ENCODE assay signal across 8 cellular contexts in genomic region chr1:181485276-181486097, GRCh38. TPM values are rescaled to one million over a fixed set of nuclear protein-coding genes. Genes with fewer than 3 reads are reported as not detected.
DNase-seq lines count a peak whose midpoint lies in the region; ATAC-seq and TF ChIP-seq lines count a peak whose summit lies in the region.

No MANE protein-coding gene starts in this region.

- H3K36me3 Mint-ChIP-seq in brain = peaks cover 1% of the 10 kb centered on the region
- no peaks in the 10 kb centered on the region for H3K36me3 Mint-ChIP-seq in immature natural killer cell

- H3K27me3 ChIP-seq in HUES6 (ENCODE audit: control insufficient read depth, insufficient read depth, low read length) = peaks cover 100% of the 10 kb centered on the region

- no peaks in the 10 kb centered on the region for H3K9me3 ChIP-seq in HUES6 (ENCODE audit: control insufficient read depth, insufficient read depth, low read depth, low read length)

- H3K9me3 Mint-ChIP-seq in brain (peaks cover 0 to 10% (median 3%) of the 10 kb centered on the region in 5 experiments), immature natural killer cell (peaks cover 0 to 11% (median 0%) of the 10 kb centered on the region in 6 donors)

- peak; percentile 81 for DNase-seq in DMS79 (lab: John Stamatoyannopoulos, UW)
- peak; percentile 62 for DNase-seq in occipital lobe (lab: John Stamatoyannopoulos, UW)
- no peak for DNase-seq in effector CD4-positive, alpha-beta T cell
- no peak for DNase-seq in immature natural killer cell
- no peak for DNase-seq in SHP77 treated with DMSO at 0.1 percent for 48 hours (lab: John Stamatoyannopoulos, UW)

- ATAC-seq in GM19438 (IDR thresholded peaks at IDR 0.05; ENCODE audit: low read depth, unreplicated experiment) = peak; percentile 47

- H3K4me3 Mint-ChIP-seq in brain = peak overlapping the region; percentile 84 to 97 (median 94)
- H3K4me3 Mint-ChIP-seq in immature natural killer cell = no peak overlapping the region

- H3K4me3 ChIP-seq in HUES6 (ENCODE audit: low read depth, low read length) = peak overlapping the region; percentile 48

- H3K27ac Mint-ChIP-seq in brain = peak overlapping the region; percentile 83 to 98 (median 95)
- no peak overlapping the region for H3K27ac Mint-ChIP-seq in immature natural killer cell

- no peak overlapping the region for H3K9ac ChIP-seq in HUES6 (ENCODE audit: low read length)

- H3K4me1 ChIP-seq in HUES6 (ENCODE audit: control insufficient read depth, insufficient read depth, low read length) = peaks cover 10% of the 10 kb centered on the region

- no peaks in the 10 kb centered on the region for H3K36me3 ChIP-seq in HUES6 (ENCODE audit: control insufficient read depth, insufficient read depth, low read length)

- H3K27me3 Mint-ChIP-seq in brain = peaks cover 43% of the 10 kb centered on the region
- H3K27me3 Mint-ChIP-seq in immature natural killer cell (ENCODE audit: low read depth in 3 of 3) = peaks cover 20 to 47% (median 29%) of the 10 kb centered on the region in 3 donors

- no peak for TF ChIP-seq CTCF in brain (conservative IDR thresholded peaks at IDR 0.05)

- H3K4me1 Mint-ChIP-seq in brain (peaks cover 76% of the 10 kb centered on the region), immature natural killer cell (no peaks in the 10 kb centered on the region)

- H3K27ac ChIP-seq in HUES6 (ENCODE audit: low read depth, low read length) = no peak overlapping the region

RNA-seq across cellular contexts. Expression of gene CACNA1E, which starts 2.2 kb away (rescaled TPM):
- 3.9 TPM for polyA plus RNA-seq in brain (ENCODE audit: insufficient read depth, low read depth, low replicate concordance)
- total RNA-seq in occipital lobe = 77.4 TPM
- polyA plus RNA-seq in immature natural killer cell = not detected

Comparison
In these comparisons a context has a peak if more than half of its experiments do, and no peak if none do; other contexts are left out.
1. DNase-seq: peak in DMS79 (single experiment) and occipital lobe (single experiment); none in effector CD4-positive, alpha-beta T cell (single experiment), immature natural killer cell (0 of 3) and SHP77 treated with DMSO at 0.1 percent for 48 hours (single experiment).
2. H3K27ac Mint-ChIP-seq: peak in brain (5 of 5); none in immature natural killer cell (0 of 6).
3. H3K4me3 Mint-ChIP-seq: peak in brain (5 of 5); none in immature natural killer cell (0 of 5).